In genomic region chr5:75236322-75237316, GRCh38 we compare ENCODE assay signal across 1 cellular context.
TF ChIP-seq lines count a peak whose summit lies in the region.

Gene ANKRD31, minus strand, starts transcription at chr5:75236878. Its CDS starts 192 bp downstream, at chr5:75236686.

TF ChIP-seq in K562, 482 proteins besides CTCF, POLR2A, EP300 and RAD21 (continued from another document and continues in another):
- TF ChIP-seq E2F8 (IDR thresholded peaks at IDR 0.05; ENCODE audit: low read depth, partially characterized antibody) (no peak), ZNF77 (CRISPR knock-in tag; IDR thresholded peaks at IDR 0.05) (no peak), ZNF24 (IDR thresholded peaks at IDR 0.05) (peak; percentile 19; the same call in 1 of the 2 replicates), NR3C1 (CRISPR knock-in tag; IDR thresholded peaks at IDR 0.05) (no peak), FOXP4 (CRISPR knock-in tag; IDR thresholded peaks at IDR 0.05; ENCODE audit: borderline replicate concordance) (no peak), PPARD (CRISPR knock-in tag; IDR thresholded peaks at IDR 0.05) (no peak), POLR2B (IDR thresholded peaks at IDR 0.05; ENCODE audit: low read depth, partially characterized antibody) (peak; percentile 47), MAFF (IDR thresholded peaks at IDR 0.05; ENCODE audit: low read length) (no peak), XRCC4 (IDR thresholded peaks at IDR 0.05; ENCODE audit: extremely low read depth, insufficient read depth, insufficient read length) (no peak), CTCFL (IDR thresholded peaks at IDR 0.05; ENCODE audit: borderline replicate concordance, insufficient read depth, low read depth, low read length, poor library complexity, severe bottlenecking) (peak; percentile 81), ETS1 (conservative IDR thresholded peaks at IDR 0.05; ENCODE audit: control insufficient read depth, low read depth, low read length) (no peak; the same call in 1 of the 2 replicates), ZNF197 (CRISPR knock-in tag; IDR thresholded peaks at IDR 0.05; ENCODE audit: low read depth) (no peak), SRSF9 (IDR thresholded peaks at IDR 0.05; ENCODE audit: borderline replicate concordance, low read depth, low read length) (no peak), DEAF1 (CRISPR knock-in tag; IDR thresholded peaks at IDR 0.05) (peak; percentile 60), NELFE (IDR thresholded peaks at IDR 0.05; ENCODE audit: insufficient read depth, insufficient read length) (no peak), OTX1 (CRISPR knock-in tag; IDR thresholded peaks at IDR 0.05) (no peak), SP2 (IDR thresholded peaks at IDR 0.05; ENCODE audit: extremely low read depth, low read depth, low read length, poor library complexity, severe bottlenecking) (no peak), CLOCK (CRISPR knock-in tag; IDR thresholded peaks at IDR 0.05; ENCODE audit: borderline replicate concordance) (no peak), TAF1 (IDR thresholded peaks at IDR 0.05; ENCODE audit: control insufficient read depth, extremely low read depth, insufficient read depth, low read length, severe bottlenecking) (peak; percentile 48), ZMIZ1 (IDR thresholded peaks at IDR 0.05; ENCODE audit: low read depth in 2 of 2, low read length in 2 of 2) (0 out of 4 replicates have a peak, but pooled peaks of 1 of the 2 experiments have one; percentile 53), SPI1 (IDR thresholded peaks at IDR 0.05; ENCODE audit: borderline replicate concordance, low read depth, low read length) (no peak), ZC3H4 (CRISPR knock-in tag; IDR thresholded peaks at IDR 0.05; ENCODE audit: borderline replicate concordance) (no peak), ETS2 (tag; IDR thresholded peaks at IDR 0.05; ENCODE audit: borderline replicate concordance, poor library complexity, severe bottlenecking) (peak; percentile 24), ZNF592 (IDR thresholded peaks at IDR 0.05) (peak; percentile 59), RBM39 (optimal IDR thresholded peaks at IDR 0.05; ENCODE audit: low read depth, low read length) (peak; percentile 56), BCOR (IDR thresholded peaks at IDR 0.05) (no peak), CBX5 (IDR thresholded peaks at IDR 0.05; ENCODE audit: borderline replicate concordance, low read depth) (no peak), YY1 (IDR thresholded peaks at IDR 0.05; ENCODE audit: borderline replicate concordance in 1 of 3, control insufficient read depth in 1 of 3, extremely low read depth in 1 of 3, insufficient read depth in 3 of 3, insufficient read length in 1 of 3, insufficient replicate concordance in 2 of 3, low read depth in 1 of 3, low read length in 2 of 3) (peak in 2 of 3 experiments; percentile 29 to 56), ZNF217 (CRISPR knock-in tag; IDR thresholded peaks at IDR 0.05) (no peak), TAL1 (IDR thresholded peaks at IDR 0.05) (no peak), MNT (conservative IDR thresholded peaks at IDR 0.05) (peak in 1 of 2 experiments; percentile 74; a peak in 3 of 4 replicates), KDM2B (CRISPR knock-in tag; IDR thresholded peaks at IDR 0.05) (no peak), MECOM (CRISPR knock-in tag; IDR thresholded peaks at IDR 0.05) (no peak), SRF (CRISPR knock-in tag; IDR thresholded peaks at IDR 0.05) (no peak), ZNF830 (CRISPR knock-in tag; IDR thresholded peaks at IDR 0.05) (no peak)
